Comparison of ENCODE assay signal across 8 cellular contexts in genomic region chr9:76302947-76303550, GRCh38.
DNase-seq lines count a peak whose midpoint lies in the region; ATAC-seq, FAIRE-seq and TF ChIP-seq lines count a peak whose summit lies in the region.

No MANE protein-coding gene starts in this region.

- no peaks in the 10 kb centered on the region for H3K36me3 ChIP-seq in mesendoderm (ENCODE audit: control insufficient read depth, insufficient read depth, low read length)

- H3K79me1 ChIP-seq in mesendoderm (ENCODE audit: low read length): no peaks in the 10 kb centered on the region

- no peak for FAIRE-seq in GM12891 (lab: Jason Lieb, UNC)

- H3K4me1 Mint-ChIP-seq in activated T-helper 2 cell treated with anti-CD3 and anti-CD28 coated beads, Interferon-gamma antibody, Interleukin-2, Interleukin-4, amounts not matched to agents 10 μg/mL and 5 μg/mL and 100 μg/mL, durations not matched to agents 14 hours and 24 hours and 36 hours (ENCODE audit: low read depth): no peaks in the 10 kb centered on the region

- H3K23ac ChIP-seq in mesendoderm (ENCODE audit: low read length): no peak overlapping the region

- no peak overlapping the region for H3K4me3 ChIP-seq in mesendoderm (ENCODE audit: low read length)

- ATAC-seq in HG03565 (IDR thresholded peaks at IDR 0.05; ENCODE audit: unreplicated experiment): peak; percentile 70

- no peak overlapping the region for H3K9ac ChIP-seq in mesendoderm (ENCODE audit: low read length)

- H4K8ac ChIP-seq in mesendoderm (ENCODE audit: low read depth, low read length): no peak overlapping the region

- H3K4me2 ChIP-seq in mesendoderm (ENCODE audit: low read length): no peak overlapping the region

- H2BK5ac ChIP-seq in mesendoderm (ENCODE audit: low read length): no peak overlapping the region

- H3K27ac ChIP-seq in mesendoderm (ENCODE audit: low read depth, low read length): no peak overlapping the region

- H3K27me3 Mint-ChIP-seq in activated T-helper 2 cell treated with anti-CD3 and anti-CD28 coated beads, Interferon-gamma antibody, Interleukin-2, Interleukin-4, amounts not matched to agents 10 μg/mL and 5 μg/mL and 100 μg/mL, durations not matched to agents 14 hours and 24 hours and 36 hours (ENCODE audit: low read depth): no peaks in the 10 kb centered on the region

- H3K9me3 Mint-ChIP-seq in activated T-helper 2 cell treated with anti-CD3 and anti-CD28 coated beads, Interferon-gamma antibody, Interleukin-2, Interleukin-4, amounts not matched to agents 10 μg/mL and 5 μg/mL and 100 μg/mL, durations not matched to agents 14 hours and 24 hours and 36 hours: no peaks in the 10 kb centered on the region

- no peak overlapping the region for H3K18ac ChIP-seq in mesendoderm (ENCODE audit: low read length)

- no peak overlapping the region for H3K4me3 Mint-ChIP-seq in activated T-helper 2 cell treated with anti-CD3 and anti-CD28 coated beads, Interferon-gamma antibody, Interleukin-2, Interleukin-4, amounts not matched to agents 10 μg/mL and 5 μg/mL and 100 μg/mL, durations not matched to agents 14 hours and 24 hours and 36 hours (ENCODE audit: low read depth)

- H3K4ac ChIP-seq in mesendoderm (ENCODE audit: low read depth, low read length): no peak overlapping the region

- H3K27me3 ChIP-seq in mesendoderm (ENCODE audit: insufficient read depth, low read length, poor library complexity): no peaks in the 10 kb centered on the region

- H3K36me3 Mint-ChIP-seq in activated T-helper 2 cell treated with anti-CD3 and anti-CD28 coated beads, Interferon-gamma antibody, Interleukin-2, Interleukin-4, amounts not matched to agents 10 μg/mL and 5 μg/mL and 100 μg/mL, durations not matched to agents 14 hours and 24 hours and 36 hours (ENCODE audit: low read depth): no peaks in the 10 kb centered on the region

- H3K4me1 ChIP-seq in mesendoderm (ENCODE audit: control insufficient read depth, low read depth, low read length): no peaks in the 10 kb centered on the region

- peak; percentile 60 for DNase-seq in AG08395 (ENCODE audit: low spot score)
- peak; percentile 38 for DNase-seq in GM12891 (ENCODE audit: insufficient read length, low spot score)
- DNase-seq in NOMO-1 treated with dmso at 0.1 percent for 144 hours (lab: John Stamatoyannopoulos, UW; ENCODE audit: unreplicated experiment): peak; percentile 1
- DNase-seq in dedifferentiated amniotic fluid mesenchymal stem cell (ENCODE audit: extremely low spot score): peak; percentile 70
- peak; percentile 57 for DNase-seq in mesendoderm
- no peak for DNase-seq in activated T-helper 2 cell treated with anti-CD3 and anti-CD28 coated beads, Interferon-gamma antibody, Interleukin-2, Interleukin-4, amounts not matched to agents 10 μg/mL and 5 μg/mL and 100 μg/mL, durations not matched to agents 14 hours and 24 hours and 36 hours (ENCODE audit: low spot score)
- DNase-seq in activated CD8-positive, alpha-beta memory T cell treated with anti-CD3 and anti-CD28 coated beads for 24 hours: no peak

- H3K27ac Mint-ChIP-seq in activated T-helper 2 cell treated with anti-CD3 and anti-CD28 coated beads, Interferon-gamma antibody, Interleukin-2, Interleukin-4, amounts not matched to agents 10 μg/mL and 5 μg/mL and 100 μg/mL, durations not matched to agents 14 hours and 24 hours and 36 hours: no peak overlapping the region

- intact Hi-C loops in activated T-helper 2 cell treated with anti-CD3 and anti-CD28 coated beads, Interferon-gamma antibody, Interleukin-2, Interleukin-4, amounts not matched to agents 10 μg/mL and 5 μg/mL and 100 μg/mL, durations not matched to agents 14 hours and 24 hours and 36 hours (cut with micrococcal nuclease): loop anchor here (2.0 to 10.0 kb wide), 2 partner anchors 288 to 1038 kb away; no protein-coding TSS in a partner anchor

- H2BK120ac ChIP-seq in mesendoderm (ENCODE audit: low read depth, low read length): no peak overlapping the region

- H3K56ac ChIP-seq in mesendoderm (ENCODE audit: low read length): no peak overlapping the region

- TF ChIP-seq POLR2A in GM12891 (IDR thresholded peaks at IDR 0.05; ENCODE audit: low read depth, low read length): no peak

- no peaks in the 10 kb centered on the region for H3K79me2 ChIP-seq in mesendoderm (ENCODE audit: control insufficient read depth, insufficient read depth, low read length)

- WGBS in mesendoderm (ENCODE audit: extremely low coverage, insufficient coverage, low lambda C conversion rate): no CpG with 5 or more reads among the region's 3 CpGs

- H2BK15ac ChIP-seq in mesendoderm (replicated peaks; ENCODE audit: low read depth): no peak overlapping the region

- no peak overlapping the region for H2AK5ac ChIP-seq in mesendoderm (ENCODE audit: low read length)

- no peak overlapping the region for H4K5ac ChIP-seq in mesendoderm (ENCODE audit: low read length)

TF ChIP-seq in GM12891, 5 proteins besides CTCF, POLR2A, EP300 and RAD21:
- TF ChIP-seq POLR2AphosphoS5 (IDR thresholded peaks at IDR 0.05; ENCODE audit: low read depth, low read length) (no peak), TAF1 (IDR thresholded peaks at IDR 0.05; ENCODE audit: low read depth, low read length) (no peak), PAX5 (IDR thresholded peaks at IDR 0.05; ENCODE audit: insufficient read depth, low read length, severe bottlenecking) (no peak), SPI1 (IDR thresholded peaks at IDR 0.05; ENCODE audit: low read depth, low read length) (no peak), POU2F2 (IDR thresholded peaks at IDR 0.05; ENCODE audit: low read depth, low read length) (no peak)

Comparison
In these comparisons a context has a peak if more than half of its experiments do, and no peak if none do; other contexts are left out.
1. DNase-seq: peak in AG08395 (single experiment), GM12891 (single experiment), NOMO-1 treated with dmso at 0.1 percent for 144 hours (single experiment), dedifferentiated amniotic fluid mesenchymal stem cell (single experiment) and mesendoderm (single experiment); none in activated T-helper 2 cell treated with anti-CD3 and anti-CD28 coated beads, Interferon-gamma antibody, Interleukin-2, Interleukin-4, amounts not matched to agents 10 μg/mL and 5 μg/mL and 100 μg/mL, durations not matched to agents 14 hours and 24 hours and 36 hours (single experiment) and activated CD8-positive, alpha-beta memory T cell treated with anti-CD3 and anti-CD28 coated beads for 24 hours (single experiment).